ENCODE assay signal across 1 cellular context in genomic region chr1:52632732-52633290, GRCh38.
TF ChIP-seq lines count a peak whose summit lies in the region.

Gene SHISAL2A, plus strand, starts transcription at chr1:52633168. Its CDS starts 326 bp downstream, at chr1:52633494.

TF ChIP-seq in H1, 55 proteins besides CTCF, POLR2A, EP300 and RAD21:
- TF ChIP-seq BRCA1 (IDR thresholded peaks at IDR 0.05; ENCODE audit: low read depth, low read length), result no peak
- TF ChIP-seq NANOG (IDR thresholded peaks at IDR 0.05; ENCODE audit: insufficient read depth, low read depth, low read length, poor library complexity, severe bottlenecking), result no peak
- TF ChIP-seq TCF12 (IDR thresholded peaks at IDR 0.05; ENCODE audit: low read depth, low read length), result peak; percentile 73; the same call in 1 of the 2 replicates
- no peak for TF ChIP-seq FOSL1 (IDR thresholded peaks at IDR 0.05; ENCODE audit: insufficient read depth, low read depth, low read length)
- peak; percentile 12; the same call in 1 of the 2 replicates for TF ChIP-seq POLR2AphosphoS5 (IDR thresholded peaks at IDR 0.05; ENCODE audit: low read depth, low read length)
- TF ChIP-seq ATF2 (IDR thresholded peaks at IDR 0.05; ENCODE audit: low read length), result no peak
- no peak for TF ChIP-seq SP4 (IDR thresholded peaks at IDR 0.05; ENCODE audit: low read length)
- TF ChIP-seq CHD7 (IDR thresholded peaks at IDR 0.05; ENCODE audit: insufficient replicate concordance, low read length), result no peak
- TF ChIP-seq CEBPB (IDR thresholded peaks at IDR 0.05; ENCODE audit: low read depth, low read length), result no peak
- TF ChIP-seq EZH2 (IDR thresholded peaks at IDR 0.05; ENCODE audit: low read depth, low read length, severe bottlenecking), result peak; percentile 54
- TF ChIP-seq HDAC2 (IDR thresholded peaks at IDR 0.05; ENCODE audit: borderline replicate concordance in 1 of 2, low read depth in 2 of 2, low read length in 2 of 2), result peak in 1 of 2 experiments; percentile 41; a peak in 1 of 4 replicates
- no peak for TF ChIP-seq SIN3A (conservative IDR thresholded peaks at IDR 0.05 in 1 of 2, IDR thresholded peaks at IDR 0.05 in 1 of 2; ENCODE audit: low read depth in 1 of 2, low read length in 2 of 2)
- peak; percentile 41; the same call in 1 of the 2 replicates for TF ChIP-seq TEAD4 (IDR thresholded peaks at IDR 0.05; ENCODE audit: low read depth, low read length)
- no peak for TF ChIP-seq NRF1 (IDR thresholded peaks at IDR 0.05; ENCODE audit: low read depth, low read length)
- no peak for TF ChIP-seq SAP30 (IDR thresholded peaks at IDR 0.05; ENCODE audit: insufficient read depth, insufficient replicate concordance, low read length)
- no peak for TF ChIP-seq KDM5A (IDR thresholded peaks at IDR 0.05; ENCODE audit: low read length)
- TF ChIP-seq TAF1 (IDR thresholded peaks at IDR 0.05; ENCODE audit: low read depth, low read length), result peak; percentile 30; the same call in 1 of the 2 replicates
- TF ChIP-seq EGR1 (IDR thresholded peaks at IDR 0.05; ENCODE audit: borderline replicate concordance, low read depth, low read length), result peak; percentile 28; the same call in 1 of the 2 replicates
- no peak for TF ChIP-seq CTBP2 (IDR thresholded peaks at IDR 0.05; ENCODE audit: borderline replicate concordance, insufficient read depth, insufficient read length, low read length)
- no peak for TF ChIP-seq USF2 (IDR thresholded peaks at IDR 0.05; ENCODE audit: low read length)
- no peak for TF ChIP-seq SIRT6 (IDR thresholded peaks at IDR 0.05; ENCODE audit: low read length)
- no peak for TF ChIP-seq MAFK (IDR thresholded peaks at IDR 0.05; ENCODE audit: low read depth, low read length)
- no peak for TF ChIP-seq ATF3 (IDR thresholded peaks at IDR 0.05; ENCODE audit: insufficient read depth, low read depth, low read length)
- no peak for TF ChIP-seq YY1 (IDR thresholded peaks at IDR 0.05; ENCODE audit: low read depth, low read length)
- TF ChIP-seq BCL11A (IDR thresholded peaks at IDR 0.05; ENCODE audit: low read depth in 2 of 2, low read length in 2 of 2), result no peak
- TF ChIP-seq RNF2 (IDR thresholded peaks at IDR 0.05; ENCODE audit: borderline replicate concordance, low read depth, low read length, missing control alignments, poor library complexity, severe bottlenecking), result peak; percentile 75
- 0 out of 2 replicates have a peak, but pooled peaks have one; percentile 14 for TF ChIP-seq SUZ12 (IDR thresholded peaks at IDR 0.05; ENCODE audit: low read length)
- no peak for TF ChIP-seq JUND (IDR thresholded peaks at IDR 0.05; ENCODE audit: low read length)
- no peak for TF ChIP-seq CHD2 (IDR thresholded peaks at IDR 0.05; ENCODE audit: low read length)
- peak; percentile 53; the same call in 1 of the 2 replicates for TF ChIP-seq RBBP5 (IDR thresholded peaks at IDR 0.05; ENCODE audit: borderline replicate concordance, low read depth, low read length)
- TF ChIP-seq MAX (IDR thresholded peaks at IDR 0.05), result peak; percentile 100
- TF ChIP-seq E2F6 (IDR thresholded peaks at IDR 0.05), result peak; percentile 99
- TF ChIP-seq HDAC6 (IDR thresholded peaks at IDR 0.05; ENCODE audit: low read depth, low read length), result no peak
- peak; percentile 51 for TF ChIP-seq CREB1 (IDR thresholded peaks at IDR 0.05)
- TF ChIP-seq PHF8 (conservative IDR thresholded peaks at IDR 0.05; ENCODE audit: low read depth, low read length), result no peak
- no peak for TF ChIP-seq CHD1 (IDR thresholded peaks at IDR 0.05; ENCODE audit: low read depth, low read length)
- no peak for TF ChIP-seq POU5F1 (IDR thresholded peaks at IDR 0.05; ENCODE audit: low read depth, low read length)
- no peak for TF ChIP-seq SP1 (IDR thresholded peaks at IDR 0.05; ENCODE audit: low read depth, low read length)
- TF ChIP-seq KDM1A (IDR thresholded peaks at IDR 0.05; ENCODE audit: borderline replicate concordance, low read length), result no peak
- no peak for TF ChIP-seq RXRA (IDR thresholded peaks at IDR 0.05; ENCODE audit: insufficient read depth, low read depth, low read length)
- peak; percentile 33; the same call in 1 of the 2 replicates for TF ChIP-seq GTF2F1 (IDR thresholded peaks at IDR 0.05; ENCODE audit: borderline replicate concordance, low read depth, low read length)
- TF ChIP-seq ZNF274 (IDR thresholded peaks at IDR 0.05; ENCODE audit: borderline replicate concordance, extremely low read depth, low read length), result no peak
- peak; percentile 96 for TF ChIP-seq KDM4A (IDR thresholded peaks at IDR 0.05; ENCODE audit: low read depth, low read length, severe bottlenecking)
- TF ChIP-seq SRF (IDR thresholded peaks at IDR 0.05; ENCODE audit: low read depth, low read length), result no peak
- TF ChIP-seq RFX5 (IDR thresholded peaks at IDR 0.05; ENCODE audit: borderline replicate concordance, low read depth, low read length), result no peak
- TF ChIP-seq JUN (IDR thresholded peaks at IDR 0.05; ENCODE audit: low read depth, low read length), result no peak
- no peak for TF ChIP-seq TBP (IDR thresholded peaks at IDR 0.05; ENCODE audit: low read depth, low read length)
- no peak for TF ChIP-seq SIX5 (IDR thresholded peaks at IDR 0.05; ENCODE audit: low read depth, low read length)
- TF ChIP-seq CBX5 (IDR thresholded peaks at IDR 0.05; ENCODE audit: low read depth, low read length), result no peak
- TF ChIP-seq CBX8 (IDR thresholded peaks at IDR 0.05; ENCODE audit: borderline replicate concordance, low read depth, low read length), result no peak
- TF ChIP-seq BACH1 (IDR thresholded peaks at IDR 0.05; ENCODE audit: low read length), result no peak
- TF ChIP-seq TAF7 (optimal IDR thresholded peaks at IDR 0.05; ENCODE audit: borderline replicate concordance, low read depth, low read length), result no peak
- no peak for TF ChIP-seq SP2 (IDR thresholded peaks at IDR 0.05; ENCODE audit: low read length)
- no peak for TF ChIP-seq GABPA (IDR thresholded peaks at IDR 0.05; ENCODE audit: borderline replicate concordance, insufficient read depth, low read length)
- no peak for TF ChIP-seq ASH2L (IDR thresholded peaks at IDR 0.05; ENCODE audit: low read length)
